Comparison of ENCODE assay signal across 8 cellular contexts in genomic region chr6:145929037-145929633, GRCh38. TPM values are rescaled to one million over a fixed set of nuclear protein-coding genes. Genes with fewer than 3 reads are reported as not detected.
DNase-seq lines count a peak whose midpoint lies in the region; ATAC-seq, FAIRE-seq and TF ChIP-seq lines count a peak whose summit lies in the region.

No MANE protein-coding gene starts in this region.

- H3K4me3 Mint-ChIP-seq in Caco-2 (ENCODE audit: unreplicated experiment) = no peak overlapping the region

- H3K36me3 ChIP-seq in Caco-2 (ENCODE audit: control insufficient read depth, insufficient read depth, low read length) = no peaks in the 10 kb centered on the region
- H3K36me3 ChIP-seq in Panc1 (ENCODE audit: control insufficient read depth, insufficient read depth, low read length) = peaks cover 31% of the 10 kb centered on the region
- H3K36me3 ChIP-seq in pancreas = peaks cover 0 to 22% (median 7%) of the 10 kb centered on the region in 3 donors

- BruUV-seq in Caco-2 (replicated peaks; lab: Mats Ljungman, UMichigan) (no TSS peak), Panc1 (replicated peaks; lab: Mats Ljungman, UMichigan) (no TSS peak)

- TF ChIP-seq CTCF in Caco-2 (IDR thresholded peaks at IDR 0.05; ENCODE audit: insufficient read depth in 1 of 2, low read depth in 1 of 2, low read length in 1 of 2, severe bottlenecking in 1 of 2, unreplicated experiment in 1 of 2) (peak; percentile 48 to 57), Panc1 (IDR thresholded peaks at IDR 0.05) (peak; percentile 75; the same call in 1 of the 2 replicates), epithelial cell of esophagus (IDR thresholded peaks at IDR 0.05; ENCODE audit: insufficient read depth, low read depth, low read length, missing control alignments) (peak; percentile 53), pancreas (IDR thresholded peaks at IDR 0.05) (peak; percentile 17 to 58 (median 37))

- no peaks in the 10 kb centered on the region for H3K27me3 Mint-ChIP-seq in Caco-2 (ENCODE audit: insufficient read depth, unreplicated experiment)

- in situ Hi-C loops in Panc1 (cut with HindIII; ENCODE audit: low pct_unique_long_range_greater_than_20kb, low sequenced_read_pairs) = no loop called here

- H3K4me1 ChIP-seq in Caco-2 = no peaks in the 10 kb centered on the region
- no peaks in the 10 kb centered on the region for H3K4me1 ChIP-seq in Panc1 (ENCODE audit: control insufficient read depth, insufficient read depth, low read length)
- no peaks in the 10 kb centered on the region for H3K4me1 ChIP-seq in pancreas

- POLR2A ChIA-PET in Caco-2 (lab: Charles Lee) = no interaction called here
- POLR2A ChIA-PET in HEK293T (lab: Yijun Ruan, JAX) = interaction anchor here (0.7 kb wide), 2 partner anchors 35 to 1214 kb away, joined by 3 read pairs; partner anchors contain the start of gene SHPRH
- POLR2A ChIA-PET in Panc1 (lab: Charles Lee) = no interaction called here

- DNase-seq in Caco-2 (peak in 1 of 2 experiments; percentile 16), HEK293T (ENCODE audit: extremely low spot score) (peak; percentile 20), Panc1 (ENCODE audit: low read depth, low spot score) (peak; percentile 24), epithelial cell of esophagus (ENCODE audit: low read depth) (peak; percentile 54), pancreas (no peak)
- DNase-seq in activated CD4-positive, CD25-positive, alpha-beta regulatory T cell treated with anti-CD3 and anti-CD28 coated beads, Interleukin-2, amount 50 U/mL, for 72 hours = no peak

- H3K4me1 Mint-ChIP-seq in Caco-2 (ENCODE audit: low read depth, unreplicated experiment) = no peaks in the 10 kb centered on the region

- 26 to 39% methylated on average over 4 of the region's 4 CpGs for WGBS in pancreas, 2 donors

- H3K9me3 ChIP-seq in Caco-2 (no peaks in the 10 kb centered on the region), Panc1 (ENCODE audit: control insufficient read depth, insufficient read depth, low read depth, low read length) (no peaks in the 10 kb centered on the region), pancreas (no peaks in the 10 kb centered on the region)

- ATAC-seq in Panc1 (no peak), pancreas (no peak), GM18519 (IDR thresholded peaks at IDR 0.05; ENCODE audit: low FRiP score, unreplicated experiment) (no peak), HG03039 (IDR thresholded peaks at IDR 0.05; ENCODE audit: unreplicated experiment) (no peak)

- CTCF ChIA-PET in Caco-2 (lab: Charles Lee) = interaction anchor here (0.6 to 1.0 kb wide), 2 partner anchors 32 to 1500 kb away, joined by 3 to 4 read pairs; no protein-coding TSS in a partner anchor
- CTCF ChIA-PET in HEK293T (lab: Yijun Ruan, JAX) = interaction anchor here (0.6 to 2.4 kb wide), 9 partner anchors 10 to 771 kb away, joined by 3 to 6 read pairs (median 4); no protein-coding TSS in a partner anchor
- CTCF ChIA-PET in Panc1 (lab: Charles Lee) = interaction anchor here (0.7 kb wide), 1 partner anchor 37 kb away, joined by 3 read pairs; no protein-coding TSS in a partner anchor

- H3K27me3 ChIP-seq in Caco-2 (replicated peaks; ENCODE audit: control insufficient read depth, insufficient read depth, low read length) = no peaks in the 10 kb centered on the region
- H3K27me3 ChIP-seq in Panc1 (ENCODE audit: control insufficient read depth, insufficient read depth, low read length) = no peaks in the 10 kb centered on the region
- H3K27me3 ChIP-seq in pancreas = no peaks in the 10 kb centered on the region

- peak; percentile 96 for FAIRE-seq in pancreas (lab: Jason Lieb, UNC)

- no peaks in the 10 kb centered on the region for H3K9me3 Mint-ChIP-seq in Caco-2 (ENCODE audit: unreplicated experiment)

- no peak overlapping the region for H3K27ac Mint-ChIP-seq in Caco-2 (ENCODE audit: unreplicated experiment)

- H3K36me3 Mint-ChIP-seq in Caco-2 (ENCODE audit: insufficient read depth, unreplicated experiment) = peaks cover 35% of the 10 kb centered on the region

- intact Hi-C loops in Caco-2 (cut with micrococcal nuclease; ENCODE audit: unreplicated experiment) = loop anchor here (5.0 kb wide), 1 partner anchor 33 kb away; the partner anchor contains the start of gene SHPRH
- intact Hi-C loops in Panc1 (cut with micrococcal nuclease; ENCODE audit: unreplicated experiment) = loop anchor here (10.0 kb wide), 1 partner anchor 766 kb away; no protein-coding TSS in a partner anchor
- intact Hi-C loops in pancreas (cut with DNase I) = no loop called here

- H3K4me3 ChIP-seq in Caco-2 (ENCODE audit: low read depth, low read length) (no peak overlapping the region), Panc1 (ENCODE audit: low read depth in 2 of 2, low read length in 2 of 2) (no peak overlapping the region), epithelial cell of esophagus (ENCODE audit: low read length) (no peak overlapping the region), pancreas (no peak overlapping the region)

- H3K27ac ChIP-seq in Panc1 (ENCODE audit: low read length) = no peak overlapping the region
- no peak overlapping the region for H3K27ac ChIP-seq in pancreas

TF ChIP-seq in HEK293T, 16 proteins besides CTCF, POLR2A, EP300 and RAD21:
- TF ChIP-seq NFRKB (IDR thresholded peaks at IDR 0.05) = no peak
- TF ChIP-seq TARDBP (IDR thresholded peaks at IDR 0.05) = no peak
- TF ChIP-seq FOXK2 (IDR thresholded peaks at IDR 0.05) = no peak
- no peak for TF ChIP-seq ARNT (IDR thresholded peaks at IDR 0.05)
- TF ChIP-seq BHLHE40 (IDR thresholded peaks at IDR 0.05; ENCODE audit: borderline replicate concordance) = no peak
- TF ChIP-seq HDGF (IDR thresholded peaks at IDR 0.05; ENCODE audit: borderline replicate concordance) = no peak
- no peak for TF ChIP-seq FOXA1 (IDR thresholded peaks at IDR 0.05)
- TF ChIP-seq PKNOX1 (IDR thresholded peaks at IDR 0.05) = no peak
- TF ChIP-seq SUZ12 (IDR thresholded peaks at IDR 0.05) = no peak
- no peak for TF ChIP-seq LEF1 (IDR thresholded peaks at IDR 0.05; ENCODE audit: borderline replicate concordance)
- no peak for TF ChIP-seq ELF4 (IDR thresholded peaks at IDR 0.05)
- no peak for TF ChIP-seq SP1 (IDR thresholded peaks at IDR 0.05)
- no peak for TF ChIP-seq L3MBTL2 (conservative IDR thresholded peaks at IDR 0.05)
- TF ChIP-seq ZNF384 (IDR thresholded peaks at IDR 0.05) = no peak
TF ChIP-seq in HEK293T: peak in this region for 0.

RNA-seq across cellular contexts. Expression of gene SHPRH, which starts 35.0 kb away (rescaled TPM):
- total RNA-seq in Caco-2 (2022) = 25.7 and 27.8 TPM in 2 replicates
- total RNA-seq in Panc1 (2021; ENCODE audit: unreplicated experiment) = 14.5 TPM
- polyA plus RNA-seq in Panc1 (2012; ENCODE audit: insufficient read length) = 3.5 TPM
- total RNA-seq in pancreas = 10 to 100 TPM in 1 of 6 donors, 1 to 10 TPM in 5; 6.3 to 12.0 (median 8.0) TPM
- 1 to 10 TPM; 2.7 to 3.5 TPM for polyA plus RNA-seq in pancreas

Comparison
In these comparisons a context has a peak if more than half of its experiments do, and no peak if none do; other contexts are left out.
1. DNase-seq: peak in HEK293T (single experiment), Panc1 (single experiment) and epithelial cell of esophagus (single experiment); none in pancreas (0 of 6) and activated CD4-positive, CD25-positive, alpha-beta regulatory T cell treated with anti-CD3 and anti-CD28 coated beads, Interleukin-2, amount 50 U/mL, for 72 hours (single experiment).
2. intact Hi-C loops: an anchor here in Caco-2 (5.0 kb wide) and Panc1 (10.0 kb wide); none called in pancreas.
3. Peak in every context shown above with its lines, with median percentiles within 50 percentile points of each other: CTCF ChIP-seq.